Comparison of ENCODE assay signal across 18 cellular contexts in genomic region chr4:152805071-152805650, GRCh38. TPM values are rescaled to one million over a fixed set of nuclear protein-coding genes. Genes with fewer than 3 reads are reported as not detected.
DNase-seq lines count a peak whose midpoint lies in the region; ATAC-seq, FAIRE-seq and TF ChIP-seq lines count a peak whose summit lies in the region.
"Had no signal": no experiment of that assay in that cellular context is flagged by ENCODE, and none has a peak within 500 bp of the region (broad histone marks: within the 10 kb centered on the region; RNA-seq: fewer than 3 reads in every experiment).

No MANE protein-coding gene starts in this region.

- H3K9me3 ChIP-seq in HEK293 (ENCODE audit: control insufficient read depth, insufficient read depth, low read depth, low read length) (no peaks in the 10 kb centered on the region), small intestine (ENCODE audit: control insufficient read depth, low read depth) (no peaks in the 10 kb centered on the region)
- H3K9me3 ChIP-seq: Caco-2 had no signal

- POLR2A ChIA-PET in HEK293 (lab: Yijun Ruan, JAX), result no interaction called here

- DNase-seq in OCI-M1 (lab: John Stamatoyannopoulos, UW), result peak; percentile 20
- no peak for DNase-seq in left colon
- DNase-seq in small intestine, result peak; percentile 30
- no peak for DNase-seq in mucosa of gallbladder (ENCODE audit: low spot score)
- DNase-seq: Caco-2; CD4-positive, CD25-positive, alpha-beta regulatory T cell; KG1; NCI-H1092 treated with DMSO at 0.1 percent for 48 hours; NCI-H2081 treated with DMSO at 0.1 percent for 48 hours; NCI-H2227 treated with DMSO at 0.1 percent for 48 hours; NCI-H524; Right ventricle myocardium superior had no signal

- CTCF ChIA-PET in HEK293 (lab: Yijun Ruan, JAX), result no interaction called here

- ATAC-seq in left colon (peak; percentile 91), HG02870 (IDR thresholded peaks at IDR 0.05; ENCODE audit: unreplicated experiment) (no peak), HG03378 (IDR thresholded peaks at IDR 0.05; ENCODE audit: unreplicated experiment) (no peak)
- ATAC-seq: HCT116 had no signal

- TF ChIP-seq CTCF in HEK293 (tag by site-specific recombination; IDR thresholded peaks at IDR 0.05), result no peak

- H3K27ac ChIP-seq in HEK293 (ENCODE audit: extremely low read depth, low read depth, low read length) (no peak overlapping the region), small intestine (ENCODE audit: low read depth in 1 of 2, low read length in 1 of 2) (no peak overlapping the region)
- H3K27ac ChIP-seq: SK-N-MC had no signal

- no peaks in the 10 kb centered on the region for H3K4me1 ChIP-seq in HEK293 (ENCODE audit: control insufficient read depth, insufficient read depth, low read length)
- peaks cover 0 to 2% of the 10 kb centered on the region in 2 donors for H3K4me1 ChIP-seq in small intestine (ENCODE audit: control insufficient read depth in 2 of 2, insufficient read depth in 1 of 2, low read depth in 1 of 2, low read length in 1 of 2)
- H3K4me1 ChIP-seq: Caco-2 had no signal

- 86 to 95% (median 92%) methylated on average over 2 of the region's 2 CpGs for WGBS in small intestine, 3 donors

- intact Hi-C loops in left colon (cut with DNase I, micrococcal nuclease), result no loop called here

- no peak for FAIRE-seq in small intestine (lab: Jason Lieb, UNC)
- FAIRE-seq: RCC 7860 had no signal

- no peaks in the 10 kb centered on the region for H3K27me3 ChIP-seq in small intestine (ENCODE audit: control insufficient read depth in 2 of 2, insufficient read depth in 2 of 2, low read length in 2 of 2)

- H3K4me3 ChIP-seq in HEK293 (ENCODE audit: low read depth, low read length) (no peak overlapping the region), small intestine (ENCODE audit: low read depth in 1 of 2, low read length in 2 of 2) (no peak overlapping the region)
- H3K4me3 ChIP-seq: SK-N-MC had no signal

- H3K36me3 ChIP-seq in HEK293 (ENCODE audit: control insufficient read depth in 2 of 2, insufficient read depth in 1 of 2, low read length in 2 of 2) (no peaks in the 10 kb centered on the region; a peak in 1 of 3 replicates), small intestine (ENCODE audit: control insufficient read depth in 2 of 2, insufficient read depth in 2 of 2, low read length in 2 of 2) (no peaks in the 10 kb centered on the region)

TF ChIP-seq in HEK293, 187 proteins besides CTCF, POLR2A, EP300 and RAD21:
- 0 out of 2 replicates have a peak, but pooled peaks have one; percentile 7 for TF ChIP-seq PRDM6 (tag by site-specific recombination; IDR thresholded peaks at IDR 0.05)
- no peak for TF ChIP-seq GLIS2 (tag by site-specific recombination; IDR thresholded peaks at IDR 0.05)

RNA-seq across cellular contexts. Expression of gene ARFIP1, which starts 25.4 kb away (rescaled TPM):
- total RNA-seq in left colon (10 to 100 TPM; 55.6 to 60.9 TPM), mucosa of gallbladder (44.4 TPM)
- polyA plus RNA-seq in small intestine, result 10 to 100 TPM; 24.6 to 37.8 (median 25.7) TPM

RNA-seq across cellular contexts. Expression of gene TIGD4, which starts 25.6 kb away (rescaled TPM):
- total RNA-seq in left colon (under 1 TPM; 0.17 to 0.21 TPM), mucosa of gallbladder (0.92 TPM)
- polyA plus RNA-seq in small intestine, result under 1 TPM in 2 of 3 donors, not detected in 1; 0.37 to 0.45 TPM

Comparison
In these comparisons a context has a peak if more than half of its experiments do, and no peak if none do; other contexts are left out.
1. DNase-seq: peak in OCI-M1 (single experiment) and small intestine (single experiment); none in left colon (0 of 2) and mucosa of gallbladder (single experiment).